1 cellular context compared by ENCODE assay signal in genomic region chr13:82947121-82948077, GRCh38.
TF ChIP-seq lines count a peak whose summit lies in the region.

No MANE protein-coding gene starts in this region.

TF ChIP-seq in IMR-90, 13 proteins besides CTCF, POLR2A, EP300 and RAD21 (continued from another document):
- TF ChIP-seq MAFK (IDR thresholded peaks at IDR 0.05; ENCODE audit: low read depth, low read length) (no peak), NFE2L2 (IDR thresholded peaks at IDR 0.05; ENCODE audit: low read depth, low read length) (no peak), CEBPB (IDR thresholded peaks at IDR 0.05; ENCODE audit: low read depth, low read length) (no peak), MAZ (IDR thresholded peaks at IDR 0.05; ENCODE audit: borderline replicate concordance, low read depth, low read length) (no peak), MXI1 (IDR thresholded peaks at IDR 0.05; ENCODE audit: borderline replicate concordance, low read depth, low read length) (no peak), BHLHE40 (IDR thresholded peaks at IDR 0.05; ENCODE audit: low read depth, low read length) (no peak), RCOR1 (IDR thresholded peaks at IDR 0.05; ENCODE audit: insufficient replicate concordance, low read length) (no peak), SMC3 (IDR thresholded peaks at IDR 0.05; ENCODE audit: low read depth, low read length) (no peak), RFX5 (IDR thresholded peaks at IDR 0.05; ENCODE audit: low read depth, low read length) (no peak)
- TF ChIP-seq, protein P1, sequence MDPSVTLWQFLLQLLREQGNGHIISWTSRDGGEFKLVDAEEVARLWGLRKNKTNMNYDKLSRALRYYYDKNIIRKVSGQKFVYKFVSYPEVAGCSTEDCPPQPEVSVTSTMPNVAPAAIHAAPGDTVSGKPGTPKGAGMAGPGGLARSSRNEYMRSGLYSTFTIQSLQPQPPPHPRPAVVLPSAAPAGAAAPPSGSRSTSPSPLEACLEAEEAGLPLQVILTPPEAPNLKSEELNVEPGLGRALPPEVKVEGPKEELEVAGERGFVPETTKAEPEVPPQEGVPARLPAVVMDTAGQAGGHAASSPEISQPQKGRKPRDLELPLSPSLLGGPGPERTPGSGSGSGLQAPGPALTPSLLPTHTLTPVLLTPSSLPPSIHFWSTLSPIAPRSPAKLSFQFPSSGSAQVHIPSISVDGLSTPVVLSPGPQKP (IDR thresholded peaks at IDR 0.05; ENCODE audit: borderline replicate concordance, low read depth, low read length) = no peak
- TF ChIP-seq, protein P2, sequence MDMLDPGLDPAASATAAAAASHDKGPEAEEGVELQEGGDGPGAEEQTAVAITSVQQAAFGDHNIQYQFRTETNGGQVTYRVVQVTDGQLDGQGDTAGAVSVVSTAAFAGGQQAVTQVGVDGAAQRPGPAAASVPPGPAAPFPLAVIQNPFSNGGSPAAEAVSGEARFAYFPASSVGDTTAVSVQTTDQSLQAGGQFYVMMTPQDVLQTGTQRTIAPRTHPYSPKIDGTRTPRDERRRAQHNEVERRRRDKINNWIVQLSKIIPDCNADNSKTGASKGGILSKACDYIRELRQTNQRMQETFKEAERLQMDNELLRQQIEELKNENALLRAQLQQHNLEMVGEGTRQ (IDR thresholded peaks at IDR 0.05; ENCODE audit: low read depth, low read length) = no peak
